In genomic region chr5:172322028-172322965, GRCh38 we compare ENCODE assay signal across 12 cellular contexts. TPM values are rescaled to one million over a fixed set of nuclear protein-coding genes. Genes with fewer than 3 reads are reported as not detected.
DNase-seq lines count a peak whose midpoint lies in the region; ATAC-seq and TF ChIP-seq lines count a peak whose summit lies in the region.
"Had no signal": no experiment of that assay in that cellular context is flagged by ENCODE, and none has a peak within 500 bp of the region (broad histone marks: within the 10 kb centered on the region; RNA-seq: fewer than 3 reads in every experiment).

No MANE protein-coding gene starts in this region.

- DNase-seq in NCI-H1417 (lab: John Stamatoyannopoulos, UW), result peak in 2 of 3 experiments; percentile 47 to 75
- no peak for DNase-seq in NCI-H1417 treated with DMSO at 0.1 percent for 48 hours (lab: John Stamatoyannopoulos, UW)
- no peak for DNase-seq in activated B cell treated with CpG ODN at 0.5 μM for 24 hours
- no peak for DNase-seq in stimulated activated naive B cell treated with anti-CD40 and anti-IgM and Interleukin-4, amounts not matched to agents 10 μg/mL and 1 μg/mL and 100 μg/mL, for 72 hours
- DNase-seq in CD8-positive, alpha-beta memory T cell, result no peak
- no peak for DNase-seq in activated T-cell treated with anti-CD3 and anti-CD28 coated beads, Interleukin-2, amount 50 U/mL, for 48 hours
- no peak for DNase-seq in activated naive CD8-positive, alpha-beta T cell treated with anti-CD3 and anti-CD28 coated beads for 36 hours
- DNase-seq: 8988T, foreskin melanocyte had no signal

- H3K9me3 Mint-ChIP-seq in activated B cell treated with CpG ODN at 0.5 μM for 24 hours, result no peaks in the 10 kb centered on the region
- no peaks in the 10 kb centered on the region for H3K9me3 Mint-ChIP-seq in stimulated activated naive B cell treated with anti-CD40 and anti-IgM and Interleukin-4, amounts not matched to agents 10 μg/mL and 1 μg/mL and 100 μg/mL, for 72 hours
- H3K9me3 Mint-ChIP-seq in CD8-positive, alpha-beta memory T cell, result no peaks in the 10 kb centered on the region
- no peaks in the 10 kb centered on the region for H3K9me3 Mint-ChIP-seq in activated naive CD8-positive, alpha-beta T cell treated with anti-CD3 and anti-CD28 coated beads for 36 hours
- H3K9me3 Mint-ChIP-seq: activated naive CD4-positive, alpha-beta T cell treated with anti-CD3 and anti-CD28 coated beads, Interleukin-2, amount 50 U/mL, for 72 hours had no signal

- POLR2A ChIA-PET in activated B cell treated with CpG ODN at 0.5 μM for 24 hours (lab: Charles Lee), result no interaction called here
- POLR2A ChIA-PET in CD8-positive, alpha-beta memory T cell (lab: Charles Lee), result no interaction called here

- peaks cover 21% of the 10 kb centered on the region for H3K4me1 Mint-ChIP-seq in activated B cell treated with CpG ODN at 0.5 μM for 24 hours
- peaks cover 16 to 19% of the 10 kb centered on the region in 2 donors for H3K4me1 Mint-ChIP-seq in stimulated activated naive B cell treated with anti-CD40 and anti-IgM and Interleukin-4, amounts not matched to agents 10 μg/mL and 1 μg/mL and 100 μg/mL, for 72 hours
- no peaks in the 10 kb centered on the region for H3K4me1 Mint-ChIP-seq in CD8-positive, alpha-beta memory T cell
- peaks cover 1% of the 10 kb centered on the region for H3K4me1 Mint-ChIP-seq in activated naive CD8-positive, alpha-beta T cell treated with anti-CD3 and anti-CD28 coated beads for 36 hours

- peak overlapping the region; percentile 36 for H3K27ac Mint-ChIP-seq in activated B cell treated with CpG ODN at 0.5 μM for 24 hours
- peak overlapping the region; percentile 22 for H3K27ac Mint-ChIP-seq in stimulated activated naive B cell treated with anti-CD40 and anti-IgM and Interleukin-4, amounts not matched to agents 10 μg/mL and 1 μg/mL and 100 μg/mL, for 72 hours
- H3K27ac Mint-ChIP-seq in CD8-positive, alpha-beta memory T cell, result peak overlapping the region in 1 of 8 donors; percentile 19
- no peak overlapping the region for H3K27ac Mint-ChIP-seq in activated naive CD8-positive, alpha-beta T cell treated with anti-CD3 and anti-CD28 coated beads for 36 hours

- ATAC-seq in HG03175 (IDR thresholded peaks at IDR 0.05; ENCODE audit: unreplicated experiment) (peak; percentile 75), activated B cell treated with CpG ODN at 0.5 μM for 24 hours (ENCODE audit: low read depth) (no peak)
- peak; percentile 34 to 74 for ATAC-seq in stimulated activated naive B cell treated with anti-CD40 and anti-IgM and Interleukin-4, amounts not matched to agents 10 μg/mL and 1 μg/mL and 100 μg/mL, for 72 hours (replicated peaks)
- ATAC-seq: activated naive CD4-positive, alpha-beta T cell treated with anti-CD3 and anti-CD28 coated beads, Interleukin-2, amount 50 U/mL, for 72 hours; sciatic nerve had no signal

- H3K27ac ChIP-seq in CD8-positive, alpha-beta memory T cell (ENCODE audit: low read depth, low read length), result no peak overlapping the region

- no peak overlapping the region for H3K4me3 Mint-ChIP-seq in activated B cell treated with CpG ODN at 0.5 μM for 24 hours
- H3K4me3 Mint-ChIP-seq in stimulated activated naive B cell treated with anti-CD40 and anti-IgM and Interleukin-4, amounts not matched to agents 10 μg/mL and 1 μg/mL and 100 μg/mL, for 72 hours, result peak overlapping the region in 1 of 2 donors; percentile 22
- no peak overlapping the region for H3K4me3 Mint-ChIP-seq in CD8-positive, alpha-beta memory T cell
- H3K4me3 Mint-ChIP-seq in activated naive CD8-positive, alpha-beta T cell treated with anti-CD3 and anti-CD28 coated beads for 36 hours, result no peak overlapping the region

- no peaks in the 10 kb centered on the region for H3K4me1 ChIP-seq in CD8-positive, alpha-beta memory T cell (ENCODE audit: insufficient read depth, low read length)

- TF ChIP-seq CTCF in activated B cell treated with CpG ODN at 0.5 μM for 24 hours (IDR thresholded peaks at IDR 0.05), result no peak

- H3K9me3 ChIP-seq in CD8-positive, alpha-beta memory T cell (ENCODE audit: low read length), result no peaks in the 10 kb centered on the region

- CTCF ChIA-PET in activated B cell treated with CpG ODN at 0.5 μM for 24 hours (lab: Charles Lee), result no interaction called here
- CTCF ChIA-PET in CD8-positive, alpha-beta memory T cell (lab: Charles Lee), result no interaction called here

- no peaks in the 10 kb centered on the region for H3K36me3 Mint-ChIP-seq in activated B cell treated with CpG ODN at 0.5 μM for 24 hours (ENCODE audit: low read depth)
- no peaks in the 10 kb centered on the region for H3K36me3 Mint-ChIP-seq in stimulated activated naive B cell treated with anti-CD40 and anti-IgM and Interleukin-4, amounts not matched to agents 10 μg/mL and 1 μg/mL and 100 μg/mL, for 72 hours
- H3K36me3 Mint-ChIP-seq in CD8-positive, alpha-beta memory T cell, result no peaks in the 10 kb centered on the region
- no peaks in the 10 kb centered on the region for H3K36me3 Mint-ChIP-seq in activated naive CD8-positive, alpha-beta T cell treated with anti-CD3 and anti-CD28 coated beads for 36 hours
- H3K36me3 Mint-ChIP-seq: activated naive CD4-positive, alpha-beta T cell treated with anti-CD3 and anti-CD28 coated beads, Interleukin-2, amount 50 U/mL, for 72 hours had no signal

- H3K27me3 ChIP-seq in CD8-positive, alpha-beta memory T cell (ENCODE audit: insufficient read depth, low read length, poor library complexity, severe bottlenecking), result no peaks in the 10 kb centered on the region

- intact Hi-C loops in activated B cell treated with CpG ODN at 0.5 μM for 24 hours (cut with micrococcal nuclease), result no loop called here

- H3K27me3 Mint-ChIP-seq in activated B cell treated with CpG ODN at 0.5 μM for 24 hours, result no peaks in the 10 kb centered on the region
- no peaks in the 10 kb centered on the region for H3K27me3 Mint-ChIP-seq in stimulated activated naive B cell treated with anti-CD40 and anti-IgM and Interleukin-4, amounts not matched to agents 10 μg/mL and 1 μg/mL and 100 μg/mL, for 72 hours
- H3K27me3 Mint-ChIP-seq in CD8-positive, alpha-beta memory T cell, result peaks cover 2% of the 10 kb centered on the region in 2 donors
- no peaks in the 10 kb centered on the region for H3K27me3 Mint-ChIP-seq in activated naive CD8-positive, alpha-beta T cell treated with anti-CD3 and anti-CD28 coated beads for 36 hours

- no peak overlapping the region for H3K4me3 ChIP-seq in CD8-positive, alpha-beta memory T cell (ENCODE audit: low read length)

- H3K36me3 ChIP-seq in CD8-positive, alpha-beta memory T cell (ENCODE audit: insufficient read depth, low read length), result no peaks in the 10 kb centered on the region

RNA-seq across cellular contexts. Expression of gene UBTD2, which starts 38.7 kb away (rescaled TPM):
- 8.5 and 9.0 TPM in 2 replicates for total RNA-seq in activated B cell treated with CpG ODN at 0.5 μM for 24 hours
- total RNA-seq in CD8-positive, alpha-beta memory T cell, result 1 to 10 TPM; 7.4 to 7.5 TPM
- 3.0 TPM for polyA plus RNA-seq in CD8-positive, alpha-beta memory T cell
- total RNA-seq in activated naive CD8-positive, alpha-beta T cell treated with anti-CD3 and anti-CD28 coated beads for 36 hours, result 1 to 10 TPM; 8.3 to 9.1 TPM

Comparison
In these comparisons a context has a peak if more than half of its experiments do, and no peak if none do; other contexts are left out.
1. DNase-seq: peak in NCI-H1417 (2 of 3); none in NCI-H1417 treated with DMSO at 0.1 percent for 48 hours (single experiment), activated B cell treated with CpG ODN at 0.5 μM for 24 hours (single experiment), stimulated activated naive B cell treated with anti-CD40 and anti-IgM and Interleukin-4, amounts not matched to agents 10 μg/mL and 1 μg/mL and 100 μg/mL, for 72 hours (single experiment), CD8-positive, alpha-beta memory T cell (0 of 5), activated T-cell treated with anti-CD3 and anti-CD28 coated beads, Interleukin-2, amount 50 U/mL, for 48 hours (0 of 2) and activated naive CD8-positive, alpha-beta T cell treated with anti-CD3 and anti-CD28 coated beads for 36 hours (single experiment).